In the genomic region with DNA sequence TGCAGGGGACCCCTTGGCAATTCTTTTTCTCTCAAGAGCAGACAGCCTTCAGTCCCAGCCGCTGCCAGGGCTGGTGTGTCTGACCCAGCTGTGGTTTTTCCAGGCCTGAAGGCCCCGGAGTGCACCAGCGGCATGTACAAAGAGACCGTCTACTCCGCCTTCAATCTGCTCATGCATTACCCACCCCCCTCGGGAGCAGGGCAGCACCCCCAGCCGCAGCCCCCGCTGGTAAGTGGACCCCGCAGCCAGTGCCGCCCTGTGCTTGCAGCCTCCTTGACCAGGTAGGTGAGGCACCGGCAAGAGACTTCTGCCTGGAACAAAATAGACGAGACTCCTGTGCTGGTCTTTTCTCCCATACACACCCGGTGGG, we compare ENCODE assay signal across 10 cellular contexts. TPM values are rescaled to one million over a fixed set of nuclear protein-coding genes. Genes with fewer than 3 reads are reported as not detected.
DNase-seq lines count a peak whose midpoint lies in the region; ATAC-seq and TF ChIP-seq lines count a peak whose summit lies in the region.
"Had no signal": no experiment of that assay in that cellular context is flagged by ENCODE, and none has a peak within 500 bp of the region (broad histone marks: within the 10 kb centered on the region; RNA-seq: fewer than 3 reads in every experiment).

No MANE protein-coding gene starts in this region.

- peaks cover 20% of the 10 kb centered on the region for H3K27me3 ChIP-seq in kidney epithelial cell (ENCODE audit: control insufficient read depth, insufficient read depth, low read length)
- H3K27me3 ChIP-seq in thymus (ENCODE audit: control insufficient read depth, insufficient read depth) = no peaks in the 10 kb centered on the region

- H3K27ac ChIP-seq in thymus (ENCODE audit: low read depth) = peak overlapping the region; percentile 96
- H3K27ac ChIP-seq: C4-2B had no signal

- CTCF ChIA-PET in activated CD4-positive, alpha-beta memory T cell treated with anti-CD3 and anti-CD28 coated beads for 36 hours (lab: Charles Lee) = interaction anchor here (1.7 to 17.1 kb wide), 4 partner anchors 14 to 76 kb away, joined by 7 to 253 read pairs (median 81); no protein-coding TSS in a partner anchor

- peak overlapping the region; percentile 75 for H3K4me3 Mint-ChIP-seq in activated T-cell treated with anti-CD3 and anti-CD28 coated beads, Interleukin-2, amount 50 U/mL, for 24 hours
- peak overlapping the region; percentile 70 for H3K4me3 Mint-ChIP-seq in activated CD4-positive, alpha-beta memory T cell treated with anti-CD3 and anti-CD28 coated beads for 36 hours

- no peak for DNase-seq in activated T-cell treated with anti-CD3 and anti-CD28 coated beads, Interleukin-2, amount 50 U/mL, for 24 hours
- no peak for DNase-seq in activated T-cell treated with anti-CD3 and anti-CD28 coated beads, Interleukin-2, amount 50 U/mL, for 1 hour
- DNase-seq in activated CD4-positive, alpha-beta memory T cell treated with anti-CD3 and anti-CD28 coated beads for 36 hours = no peak
- DNase-seq in kidney epithelial cell (ENCODE audit: low read depth) (no peak), GM10266 (ENCODE audit: extremely low spot score) (no peak), SKM-1 treated with dmso at 0.1 percent for 144 hours (lab: John Stamatoyannopoulos, UW; ENCODE audit: unreplicated experiment) (no peak)

- no peak for TF ChIP-seq CTCF in kidney epithelial cell (IDR thresholded peaks at IDR 0.05; ENCODE audit: insufficient read depth, low read length, poor library complexity, severe bottlenecking)
- TF ChIP-seq CTCF in GM10266 (IDR thresholded peaks at IDR 0.05; ENCODE audit: control insufficient read depth, insufficient read depth, low read depth, missing control alignments) = no peak

- intact Hi-C loops in activated CD4-positive, alpha-beta memory T cell treated with anti-CD3 and anti-CD28 coated beads for 36 hours (cut with micrococcal nuclease) = loop anchor here (5.0 kb wide), 1 partner anchor 112 kb away; a partner anchor contains a TSS

- H3K27me3 Mint-ChIP-seq in activated T-cell treated with anti-CD3 and anti-CD28 coated beads, Interleukin-2, amount 50 U/mL, for 24 hours = no peaks in the 10 kb centered on the region
- no peaks in the 10 kb centered on the region for H3K27me3 Mint-ChIP-seq in activated CD4-positive, alpha-beta memory T cell treated with anti-CD3 and anti-CD28 coated beads for 36 hours

- H3K4me3 ChIP-seq in kidney epithelial cell (ENCODE audit: low read depth, low read length) (peak overlapping the region; percentile 49), thymus (ENCODE audit: low read length) (peak overlapping the region; percentile 92)

- H3K4me1 ChIP-seq in thymus (ENCODE audit: control insufficient read depth, insufficient read depth, low read length) = peaks cover 17% of the 10 kb centered on the region

- H3K36me3 ChIP-seq in kidney epithelial cell (ENCODE audit: control insufficient read depth, insufficient read depth, low read length) (no peaks in the 10 kb centered on the region), thymus (ENCODE audit: control insufficient read depth, insufficient read depth) (peaks cover 53% of the 10 kb centered on the region)

- H3K36me3 Mint-ChIP-seq in activated T-cell treated with anti-CD3 and anti-CD28 coated beads, Interleukin-2, amount 50 U/mL, for 24 hours (ENCODE audit: low read depth) = peaks cover 58% of the 10 kb centered on the region
- H3K36me3 Mint-ChIP-seq in activated CD4-positive, alpha-beta memory T cell treated with anti-CD3 and anti-CD28 coated beads for 36 hours = peaks cover 42% of the 10 kb centered on the region

- 10% methylated on average over 13 of the region's 13 CpGs for WGBS in thymus

- H3K27ac Mint-ChIP-seq in activated T-cell treated with anti-CD3 and anti-CD28 coated beads, Interleukin-2, amount 50 U/mL, for 24 hours = peak overlapping the region; percentile 69
- peak overlapping the region; percentile 60 for H3K27ac Mint-ChIP-seq in activated CD4-positive, alpha-beta memory T cell treated with anti-CD3 and anti-CD28 coated beads for 36 hours

- peaks cover 86% of the 10 kb centered on the region for H3K4me1 Mint-ChIP-seq in activated T-cell treated with anti-CD3 and anti-CD28 coated beads, Interleukin-2, amount 50 U/mL, for 24 hours (ENCODE audit: low read depth)
- peaks cover 76% of the 10 kb centered on the region for H3K4me1 Mint-ChIP-seq in activated CD4-positive, alpha-beta memory T cell treated with anti-CD3 and anti-CD28 coated beads for 36 hours (ENCODE audit: low read depth)

- POLR2A ChIA-PET in activated CD4-positive, alpha-beta memory T cell treated with anti-CD3 and anti-CD28 coated beads for 36 hours (lab: Charles Lee) = interaction anchor here (1.9 to 6.2 kb wide), 3 partner anchors 13 to 22 kb away, joined by 7 to 43 read pairs (median 8); no protein-coding TSS in a partner anchor

- no peaks in the 10 kb centered on the region for H3K9me3 Mint-ChIP-seq in activated T-cell treated with anti-CD3 and anti-CD28 coated beads, Interleukin-2, amount 50 U/mL, for 24 hours
- H3K9me3 Mint-ChIP-seq in activated CD4-positive, alpha-beta memory T cell treated with anti-CD3 and anti-CD28 coated beads for 36 hours = no peaks in the 10 kb centered on the region

- H3K9me3 ChIP-seq in thymus (ENCODE audit: control insufficient read depth) = no peaks in the 10 kb centered on the region

- no peak for ATAC-seq in GM19351 (IDR thresholded peaks at IDR 0.05; ENCODE audit: unreplicated experiment)
- ATAC-seq: right cardiac atrium had no signal

RNA-seq across cellular contexts. Expression of a gene that starts 1.3 kb away (rescaled TPM):
- 10 to 100 TPM; 59.3 to 65.6 TPM for total RNA-seq in activated CD4-positive, alpha-beta memory T cell treated with anti-CD3 and anti-CD28 coated beads for 36 hours
- 3.6 and 4.8 TPM in 2 replicates for total RNA-seq in kidney epithelial cell
- 247 TPM for polyA plus RNA-seq in thymus

Comparison
In these comparisons a context has a peak if more than half of its experiments do, and no peak if none do; other contexts are left out.
1. RNA of a gene that starts 1.3 kb away (total RNA-seq): 59.3 to 65.6 TPM in activated CD4-positive, alpha-beta memory T cell treated with anti-CD3 and anti-CD28 coated beads for 36 hours; 3.6 to 4.8 TPM in kidney epithelial cell; every median in the first group is over 10 times any median in the second.